Comparison of ENCODE assay signal across 1 cellular context in the genomic region with DNA sequence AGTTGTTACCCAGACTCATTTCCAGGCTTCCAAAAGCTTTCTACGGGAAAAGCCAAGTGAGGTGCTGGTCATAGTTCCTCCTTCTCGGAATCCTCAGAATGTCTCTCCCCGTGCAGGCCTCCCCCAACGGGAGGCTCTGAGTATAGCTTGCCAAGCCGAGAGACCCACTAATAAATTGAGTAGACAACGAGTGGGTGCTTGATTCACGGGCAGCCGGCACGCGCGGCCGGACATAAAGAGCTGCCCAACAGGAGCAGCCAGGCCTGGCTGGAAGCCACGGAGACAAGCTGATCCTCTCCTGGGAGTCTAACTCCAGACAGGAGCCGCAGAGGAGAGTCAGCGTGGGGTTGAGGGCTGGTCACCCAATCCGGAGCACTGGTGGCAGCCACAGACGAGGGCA.
TF ChIP-seq lines count a peak whose summit lies in the region.

No MANE protein-coding gene starts in this region.

TF ChIP-seq in GM23338, 12 proteins besides CTCF, POLR2A, EP300 and RAD21 (continued from another document):
- TF ChIP-seq, protein P1, sequence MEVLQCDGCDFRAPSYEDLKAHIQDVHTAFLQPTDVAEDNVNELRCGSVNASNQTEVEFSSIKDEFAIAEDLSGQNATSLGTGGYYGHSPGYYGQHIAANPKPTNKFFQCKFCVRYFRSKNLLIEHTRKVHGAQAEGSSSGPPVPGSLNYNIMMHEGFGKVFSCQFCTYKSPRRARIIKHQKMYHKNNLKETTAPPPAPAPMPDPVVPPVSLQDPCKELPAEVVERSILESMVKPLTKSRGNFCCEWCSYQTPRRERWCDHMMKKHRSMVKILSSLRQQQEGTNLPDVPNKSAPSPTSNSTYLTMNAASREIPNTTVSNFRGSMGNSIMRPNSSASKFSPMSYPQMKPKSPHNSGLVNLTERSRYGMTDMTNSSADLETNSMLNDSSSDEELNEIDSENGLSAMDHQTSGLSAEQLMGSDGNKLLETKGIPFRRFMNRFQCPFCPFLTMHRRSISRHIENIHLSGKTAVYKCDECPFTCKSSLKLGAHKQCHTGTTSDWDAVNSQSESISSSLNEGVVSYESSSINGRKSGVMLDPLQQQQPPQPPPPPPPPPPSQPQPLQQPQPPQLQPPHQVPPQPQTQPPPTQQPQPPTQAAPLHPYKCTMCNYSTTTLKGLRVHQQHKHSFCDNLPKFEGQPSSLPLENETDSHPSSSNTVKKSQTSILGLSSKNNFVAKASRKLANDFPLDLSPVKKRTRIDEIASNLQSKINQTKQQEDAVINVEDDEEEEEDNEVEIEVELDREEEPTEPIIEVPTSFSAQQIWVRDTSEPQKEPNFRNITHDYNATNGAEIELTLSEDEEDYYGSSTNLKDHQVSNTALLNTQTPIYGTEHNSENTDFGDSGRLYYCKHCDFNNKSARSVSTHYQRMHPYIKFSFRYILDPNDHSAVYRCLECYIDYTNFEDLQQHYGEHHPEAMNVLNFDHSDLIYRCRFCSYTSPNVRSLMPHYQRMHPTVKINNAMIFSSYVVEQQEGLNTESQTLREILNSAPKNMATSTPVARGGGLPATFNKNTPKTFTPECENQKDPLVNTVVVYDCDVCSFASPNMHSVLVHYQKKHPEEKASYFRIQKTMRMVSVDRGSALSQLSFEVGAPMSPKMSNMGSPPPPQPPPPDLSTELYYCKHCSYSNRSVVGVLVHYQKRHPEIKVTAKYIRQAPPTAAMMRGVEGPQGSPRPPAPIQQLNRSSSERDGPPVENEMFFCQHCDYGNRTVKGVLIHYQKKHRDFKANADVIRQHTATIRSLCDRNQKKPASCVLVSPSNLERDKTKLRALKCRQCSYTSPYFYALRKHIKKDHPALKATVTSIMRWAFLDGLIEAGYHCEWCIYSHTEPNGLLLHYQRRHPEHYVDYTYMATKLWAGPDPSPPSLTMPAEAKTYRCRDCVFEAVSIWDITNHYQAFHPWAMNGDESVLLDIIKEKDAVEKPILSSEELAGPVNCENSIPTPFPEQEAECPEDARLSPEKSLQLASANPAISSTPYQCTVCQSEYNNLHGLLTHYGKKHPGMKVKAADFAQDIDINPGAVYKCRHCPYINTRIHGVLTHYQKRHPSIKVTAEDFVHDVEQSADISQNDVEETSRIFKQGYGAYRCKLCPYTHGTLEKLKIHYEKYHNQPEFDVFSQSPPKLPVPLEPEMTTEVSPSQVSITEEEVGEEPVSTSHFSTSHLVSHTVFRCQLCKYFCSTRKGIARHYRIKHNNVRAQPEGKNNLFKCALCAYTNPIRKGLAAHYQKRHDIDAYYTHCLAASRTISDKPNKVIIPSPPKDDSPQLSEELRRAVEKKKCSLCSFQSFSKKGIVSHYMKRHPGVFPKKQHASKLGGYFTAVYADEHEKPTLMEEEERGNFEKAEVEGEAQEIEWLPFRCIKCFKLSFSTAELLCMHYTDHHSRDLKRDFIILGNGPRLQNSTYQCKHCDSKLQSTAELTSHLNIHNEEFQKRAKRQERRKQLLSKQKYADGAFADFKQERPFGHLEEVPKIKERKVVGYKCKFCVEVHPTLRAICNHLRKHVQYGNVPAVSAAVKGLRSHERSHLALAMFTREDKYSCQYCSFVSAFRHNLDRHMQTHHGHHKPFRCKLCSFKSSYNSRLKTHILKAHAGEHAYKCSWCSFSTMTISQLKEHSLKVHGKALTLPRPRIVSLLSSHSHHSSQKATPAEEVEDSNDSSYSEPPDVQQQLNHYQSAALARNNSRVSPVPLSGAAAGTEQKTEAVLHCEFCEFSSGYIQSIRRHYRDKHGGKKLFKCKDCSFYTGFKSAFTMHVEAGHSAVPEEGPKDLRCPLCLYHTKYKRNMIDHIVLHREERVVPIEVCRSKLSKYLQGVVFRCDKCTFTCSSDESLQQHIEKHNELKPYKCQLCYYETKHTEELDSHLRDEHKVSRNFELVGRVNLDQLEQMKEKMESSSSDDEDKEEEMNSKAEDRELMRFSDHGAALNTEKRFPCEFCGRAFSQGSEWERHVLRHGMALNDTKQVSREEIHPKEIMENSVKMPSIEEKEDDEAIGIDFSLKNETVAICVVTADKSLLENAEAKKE (CRISPR knock-in tag; IDR thresholded peaks at IDR 0.05), result no peak
- no peak for TF ChIP-seq ZNF114 (CRISPR knock-in tag; IDR thresholded peaks at IDR 0.05)
- no peak for TF ChIP-seq CREB1 (CRISPR knock-in tag; IDR thresholded peaks at IDR 0.05; ENCODE audit: low read depth)
- TF ChIP-seq, protein P2, sequence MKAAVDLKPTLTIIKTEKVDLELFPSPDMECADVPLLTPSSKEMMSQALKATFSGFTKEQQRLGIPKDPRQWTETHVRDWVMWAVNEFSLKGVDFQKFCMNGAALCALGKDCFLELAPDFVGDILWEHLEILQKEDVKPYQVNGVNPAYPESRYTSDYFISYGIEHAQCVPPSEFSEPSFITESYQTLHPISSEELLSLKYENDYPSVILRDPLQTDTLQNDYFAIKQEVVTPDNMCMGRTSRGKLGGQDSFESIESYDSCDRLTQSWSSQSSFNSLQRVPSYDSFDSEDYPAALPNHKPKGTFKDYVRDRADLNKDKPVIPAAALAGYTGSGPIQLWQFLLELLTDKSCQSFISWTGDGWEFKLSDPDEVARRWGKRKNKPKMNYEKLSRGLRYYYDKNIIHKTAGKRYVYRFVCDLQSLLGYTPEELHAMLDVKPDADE (IDR thresholded peaks at IDR 0.05), result no peak
- TF ChIP-seq NANOG (IDR thresholded peaks at IDR 0.05; ENCODE audit: borderline replicate concordance), result no peak
- TF ChIP-seq STAT1 (IDR thresholded peaks at IDR 0.05; ENCODE audit: unreplicated experiment), result no peak
- TF ChIP-seq POLR2AphosphoS5 (IDR thresholded peaks at IDR 0.05; ENCODE audit: low read depth), result no peak
- TF ChIP-seq, protein P3, sequence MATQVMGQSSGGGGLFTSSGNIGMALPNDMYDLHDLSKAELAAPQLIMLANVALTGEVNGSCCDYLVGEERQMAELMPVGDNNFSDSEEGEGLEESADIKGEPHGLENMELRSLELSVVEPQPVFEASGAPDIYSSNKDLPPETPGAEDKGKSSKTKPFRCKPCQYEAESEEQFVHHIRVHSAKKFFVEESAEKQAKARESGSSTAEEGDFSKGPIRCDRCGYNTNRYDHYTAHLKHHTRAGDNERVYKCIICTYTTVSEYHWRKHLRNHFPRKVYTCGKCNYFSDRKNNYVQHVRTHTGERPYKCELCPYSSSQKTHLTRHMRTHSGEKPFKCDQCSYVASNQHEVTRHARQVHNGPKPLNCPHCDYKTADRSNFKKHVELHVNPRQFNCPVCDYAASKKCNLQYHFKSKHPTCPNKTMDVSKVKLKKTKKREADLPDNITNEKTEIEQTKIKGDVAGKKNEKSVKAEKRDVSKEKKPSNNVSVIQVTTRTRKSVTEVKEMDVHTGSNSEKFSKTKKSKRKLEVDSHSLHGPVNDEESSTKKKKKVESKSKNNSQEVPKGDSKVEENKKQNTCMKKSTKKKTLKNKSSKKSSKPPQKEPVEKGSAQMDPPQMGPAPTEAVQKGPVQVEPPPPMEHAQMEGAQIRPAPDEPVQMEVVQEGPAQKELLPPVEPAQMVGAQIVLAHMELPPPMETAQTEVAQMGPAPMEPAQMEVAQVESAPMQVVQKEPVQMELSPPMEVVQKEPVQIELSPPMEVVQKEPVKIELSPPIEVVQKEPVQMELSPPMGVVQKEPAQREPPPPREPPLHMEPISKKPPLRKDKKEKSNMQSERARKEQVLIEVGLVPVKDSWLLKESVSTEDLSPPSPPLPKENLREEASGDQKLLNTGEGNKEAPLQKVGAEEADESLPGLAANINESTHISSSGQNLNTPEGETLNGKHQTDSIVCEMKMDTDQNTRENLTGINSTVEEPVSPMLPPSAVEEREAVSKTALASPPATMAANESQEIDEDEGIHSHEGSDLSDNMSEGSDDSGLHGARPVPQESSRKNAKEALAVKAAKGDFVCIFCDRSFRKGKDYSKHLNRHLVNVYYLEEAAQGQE (IDR thresholded peaks at IDR 0.05; ENCODE audit: unreplicated experiment), result no peak
